Comparison of ENCODE assay signal across 1 cellular context in the genomic region with DNA sequence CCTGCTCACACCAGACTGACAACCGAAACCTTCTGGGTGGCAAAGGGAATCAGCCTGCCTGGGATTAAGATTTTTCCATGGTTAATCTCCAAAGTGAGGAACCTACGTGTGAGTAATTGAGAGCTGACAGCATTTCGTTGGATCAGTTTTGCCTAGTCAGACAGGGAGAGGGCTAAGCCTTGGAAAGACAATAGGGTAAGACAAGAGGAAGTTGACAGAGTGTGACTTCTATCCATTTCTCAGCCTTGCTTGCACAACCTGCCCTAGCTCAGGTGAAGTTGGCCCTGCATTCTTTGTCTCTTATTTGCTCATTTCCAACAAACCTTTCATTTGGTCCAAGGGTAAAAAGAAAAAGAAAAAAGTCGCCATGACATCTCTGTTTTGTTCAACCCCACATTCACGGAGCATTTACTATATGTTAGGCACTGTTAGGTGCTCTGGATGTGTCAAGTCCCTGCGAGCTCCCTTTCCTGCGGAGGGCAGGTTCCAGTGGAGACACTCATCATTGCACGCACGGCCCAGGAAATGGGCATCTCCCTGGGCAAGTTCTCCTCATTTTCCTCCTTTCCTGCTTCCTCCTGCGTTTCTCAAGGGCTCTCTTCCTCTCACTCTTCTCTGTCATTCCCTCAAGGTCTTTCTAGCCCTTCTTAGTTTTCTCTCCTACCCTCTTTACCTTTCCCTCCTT.
TF ChIP-seq lines count a peak whose summit lies in the region.

No MANE protein-coding gene starts in this region.

TF ChIP-seq in WTC11, 78 proteins besides CTCF, POLR2A, EP300 and RAD21 (continued from another document):
- TF ChIP-seq, protein P1, sequence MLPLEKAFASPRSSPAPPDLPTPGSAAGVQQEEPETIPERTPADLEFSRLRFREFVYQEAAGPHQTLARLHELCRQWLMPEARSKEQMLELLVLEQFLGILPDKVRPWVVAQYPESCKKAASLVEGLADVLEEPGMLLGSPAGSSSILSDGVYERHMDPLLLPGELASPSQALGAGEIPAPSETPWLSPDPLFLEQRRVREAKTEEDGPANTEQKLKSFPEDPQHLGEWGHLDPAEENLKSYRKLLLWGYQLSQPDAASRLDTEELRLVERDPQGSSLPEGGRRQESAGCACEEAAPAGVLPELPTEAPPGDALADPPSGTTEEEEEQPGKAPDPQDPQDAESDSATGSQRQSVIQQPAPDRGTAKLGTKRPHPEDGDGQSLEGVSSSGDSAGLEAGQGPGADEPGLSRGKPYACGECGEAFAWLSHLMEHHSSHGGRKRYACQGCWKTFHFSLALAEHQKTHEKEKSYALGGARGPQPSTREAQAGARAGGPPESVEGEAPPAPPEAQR (CRISPR knock-in tag; IDR thresholded peaks at IDR 0.05): no peak
